In the genomic region with DNA sequence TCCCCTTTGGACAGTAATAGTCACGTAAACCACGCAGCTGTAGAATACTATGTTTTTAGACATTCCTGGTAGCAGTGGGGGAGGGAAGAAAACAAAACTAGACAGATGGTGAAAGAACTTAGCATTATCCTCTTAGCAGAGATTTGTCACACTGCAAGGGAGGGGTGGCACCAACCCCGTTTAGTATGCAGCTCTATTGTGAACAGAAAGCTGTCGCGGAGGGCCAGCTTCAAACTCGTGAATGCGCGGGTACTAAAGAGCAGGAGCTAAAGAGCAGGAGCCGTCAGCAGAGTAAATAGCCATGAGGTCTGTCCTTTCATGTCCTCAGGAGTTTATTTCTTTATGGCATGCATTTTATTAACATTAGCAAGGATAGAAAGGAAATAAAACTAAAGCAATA, we compare ENCODE assay signal across 1 cellular context.
TF ChIP-seq lines count a peak whose summit lies in the region.

No MANE protein-coding gene starts in this region.

TF ChIP-seq in GM23338, 12 proteins besides CTCF, POLR2A, EP300 and RAD21 (continued from another document):
- TF ChIP-seq, protein P1, sequence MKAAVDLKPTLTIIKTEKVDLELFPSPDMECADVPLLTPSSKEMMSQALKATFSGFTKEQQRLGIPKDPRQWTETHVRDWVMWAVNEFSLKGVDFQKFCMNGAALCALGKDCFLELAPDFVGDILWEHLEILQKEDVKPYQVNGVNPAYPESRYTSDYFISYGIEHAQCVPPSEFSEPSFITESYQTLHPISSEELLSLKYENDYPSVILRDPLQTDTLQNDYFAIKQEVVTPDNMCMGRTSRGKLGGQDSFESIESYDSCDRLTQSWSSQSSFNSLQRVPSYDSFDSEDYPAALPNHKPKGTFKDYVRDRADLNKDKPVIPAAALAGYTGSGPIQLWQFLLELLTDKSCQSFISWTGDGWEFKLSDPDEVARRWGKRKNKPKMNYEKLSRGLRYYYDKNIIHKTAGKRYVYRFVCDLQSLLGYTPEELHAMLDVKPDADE (IDR thresholded peaks at IDR 0.05), result no peak
- TF ChIP-seq EZH2phosphoT487 (IDR thresholded peaks at IDR 0.05; ENCODE audit: unreplicated experiment) (no peak), EZH2 (IDR thresholded peaks at IDR 0.05; ENCODE audit: low read depth, unreplicated experiment) (no peak), STAT1 (IDR thresholded peaks at IDR 0.05; ENCODE audit: unreplicated experiment) (no peak), CREB1 (CRISPR knock-in tag; IDR thresholded peaks at IDR 0.05; ENCODE audit: low read depth) (no peak), NANOG (IDR thresholded peaks at IDR 0.05; ENCODE audit: borderline replicate concordance) (no peak), ZNF114 (CRISPR knock-in tag; IDR thresholded peaks at IDR 0.05) (no peak), JUNB (IDR thresholded peaks at IDR 0.05; ENCODE audit: unreplicated experiment) (no peak)
- TF ChIP-seq, protein P2, sequence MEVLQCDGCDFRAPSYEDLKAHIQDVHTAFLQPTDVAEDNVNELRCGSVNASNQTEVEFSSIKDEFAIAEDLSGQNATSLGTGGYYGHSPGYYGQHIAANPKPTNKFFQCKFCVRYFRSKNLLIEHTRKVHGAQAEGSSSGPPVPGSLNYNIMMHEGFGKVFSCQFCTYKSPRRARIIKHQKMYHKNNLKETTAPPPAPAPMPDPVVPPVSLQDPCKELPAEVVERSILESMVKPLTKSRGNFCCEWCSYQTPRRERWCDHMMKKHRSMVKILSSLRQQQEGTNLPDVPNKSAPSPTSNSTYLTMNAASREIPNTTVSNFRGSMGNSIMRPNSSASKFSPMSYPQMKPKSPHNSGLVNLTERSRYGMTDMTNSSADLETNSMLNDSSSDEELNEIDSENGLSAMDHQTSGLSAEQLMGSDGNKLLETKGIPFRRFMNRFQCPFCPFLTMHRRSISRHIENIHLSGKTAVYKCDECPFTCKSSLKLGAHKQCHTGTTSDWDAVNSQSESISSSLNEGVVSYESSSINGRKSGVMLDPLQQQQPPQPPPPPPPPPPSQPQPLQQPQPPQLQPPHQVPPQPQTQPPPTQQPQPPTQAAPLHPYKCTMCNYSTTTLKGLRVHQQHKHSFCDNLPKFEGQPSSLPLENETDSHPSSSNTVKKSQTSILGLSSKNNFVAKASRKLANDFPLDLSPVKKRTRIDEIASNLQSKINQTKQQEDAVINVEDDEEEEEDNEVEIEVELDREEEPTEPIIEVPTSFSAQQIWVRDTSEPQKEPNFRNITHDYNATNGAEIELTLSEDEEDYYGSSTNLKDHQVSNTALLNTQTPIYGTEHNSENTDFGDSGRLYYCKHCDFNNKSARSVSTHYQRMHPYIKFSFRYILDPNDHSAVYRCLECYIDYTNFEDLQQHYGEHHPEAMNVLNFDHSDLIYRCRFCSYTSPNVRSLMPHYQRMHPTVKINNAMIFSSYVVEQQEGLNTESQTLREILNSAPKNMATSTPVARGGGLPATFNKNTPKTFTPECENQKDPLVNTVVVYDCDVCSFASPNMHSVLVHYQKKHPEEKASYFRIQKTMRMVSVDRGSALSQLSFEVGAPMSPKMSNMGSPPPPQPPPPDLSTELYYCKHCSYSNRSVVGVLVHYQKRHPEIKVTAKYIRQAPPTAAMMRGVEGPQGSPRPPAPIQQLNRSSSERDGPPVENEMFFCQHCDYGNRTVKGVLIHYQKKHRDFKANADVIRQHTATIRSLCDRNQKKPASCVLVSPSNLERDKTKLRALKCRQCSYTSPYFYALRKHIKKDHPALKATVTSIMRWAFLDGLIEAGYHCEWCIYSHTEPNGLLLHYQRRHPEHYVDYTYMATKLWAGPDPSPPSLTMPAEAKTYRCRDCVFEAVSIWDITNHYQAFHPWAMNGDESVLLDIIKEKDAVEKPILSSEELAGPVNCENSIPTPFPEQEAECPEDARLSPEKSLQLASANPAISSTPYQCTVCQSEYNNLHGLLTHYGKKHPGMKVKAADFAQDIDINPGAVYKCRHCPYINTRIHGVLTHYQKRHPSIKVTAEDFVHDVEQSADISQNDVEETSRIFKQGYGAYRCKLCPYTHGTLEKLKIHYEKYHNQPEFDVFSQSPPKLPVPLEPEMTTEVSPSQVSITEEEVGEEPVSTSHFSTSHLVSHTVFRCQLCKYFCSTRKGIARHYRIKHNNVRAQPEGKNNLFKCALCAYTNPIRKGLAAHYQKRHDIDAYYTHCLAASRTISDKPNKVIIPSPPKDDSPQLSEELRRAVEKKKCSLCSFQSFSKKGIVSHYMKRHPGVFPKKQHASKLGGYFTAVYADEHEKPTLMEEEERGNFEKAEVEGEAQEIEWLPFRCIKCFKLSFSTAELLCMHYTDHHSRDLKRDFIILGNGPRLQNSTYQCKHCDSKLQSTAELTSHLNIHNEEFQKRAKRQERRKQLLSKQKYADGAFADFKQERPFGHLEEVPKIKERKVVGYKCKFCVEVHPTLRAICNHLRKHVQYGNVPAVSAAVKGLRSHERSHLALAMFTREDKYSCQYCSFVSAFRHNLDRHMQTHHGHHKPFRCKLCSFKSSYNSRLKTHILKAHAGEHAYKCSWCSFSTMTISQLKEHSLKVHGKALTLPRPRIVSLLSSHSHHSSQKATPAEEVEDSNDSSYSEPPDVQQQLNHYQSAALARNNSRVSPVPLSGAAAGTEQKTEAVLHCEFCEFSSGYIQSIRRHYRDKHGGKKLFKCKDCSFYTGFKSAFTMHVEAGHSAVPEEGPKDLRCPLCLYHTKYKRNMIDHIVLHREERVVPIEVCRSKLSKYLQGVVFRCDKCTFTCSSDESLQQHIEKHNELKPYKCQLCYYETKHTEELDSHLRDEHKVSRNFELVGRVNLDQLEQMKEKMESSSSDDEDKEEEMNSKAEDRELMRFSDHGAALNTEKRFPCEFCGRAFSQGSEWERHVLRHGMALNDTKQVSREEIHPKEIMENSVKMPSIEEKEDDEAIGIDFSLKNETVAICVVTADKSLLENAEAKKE (CRISPR knock-in tag; IDR thresholded peaks at IDR 0.05), result no peak
TF ChIP-seq in GM23338: peak in this region for 0.
